ENCODE assay signal across 30 cellular contexts in genomic region chr18:75391275-75392115, GRCh38. TPM values are rescaled to one million over a fixed set of nuclear protein-coding genes. Genes with fewer than 3 reads are reported as not detected.
"Had no signal": no experiment of that assay in that cellular context is flagged by ENCODE, and none has a peak within 500 bp of the region (broad histone marks: within the 10 kb centered on the region; RNA-seq: fewer than 3 reads in every experiment).

No MANE protein-coding gene starts in this region.

- H3K27ac Mint-ChIP-seq: activated CD4-positive, alpha-beta memory T cell treated with anti-CD3 and anti-CD28 coated beads, Interleukin-2, amount 10 ng/mL, durations not matched to agents 7 days and 5 days; activated naive CD8-positive, alpha-beta T cell treated with anti-CD3 and anti-CD28 coated beads, Interleukin-2, amount 50 U/mL, for 24 hours; activated T-helper 1 cell treated with anti-CD3 and anti-CD28 coated beads, Interleukin-12 subunit alpha, Interleukin-12 subunit beta, Interleukin-2, Interleukin-4 antibody, amounts not matched to agents 30 ng/mL and 10 ng/mL and 1 ng/mL, durations not matched to agents 14 hours and 24 hours and 36 hours; memory B cell; natural killer cell treated with Interleukin-12 subunit alpha and Interleukin-12 subunit beta and Interleukin-15 and Interleukin-18, amount 100 ng/mL, for 72 hours; stimulated activated effector memory CD8-positive, alpha-beta T cell treated with anti-CD3 and anti-CD28 coated beads, Interleukin-12 subunit alpha, Interleukin-12 subunit beta, amount 100 ng/mL, for 72 hours had no signal

- H3K4me1 Mint-ChIP-seq: activated CD4-positive, alpha-beta memory T cell treated with anti-CD3 and anti-CD28 coated beads, Interleukin-2, amount 10 ng/mL, durations not matched to agents 7 days and 5 days; activated naive CD8-positive, alpha-beta T cell treated with anti-CD3 and anti-CD28 coated beads, Interleukin-2, amount 50 U/mL, for 24 hours; memory B cell; stimulated activated effector memory CD8-positive, alpha-beta T cell treated with anti-CD3 and anti-CD28 coated beads, Interleukin-12 subunit alpha, Interleukin-12 subunit beta, amount 100 ng/mL, for 72 hours; stimulated activated naive CD8-positive, alpha-beta T cell treated with anti-CD3 and anti-CD28 coated beads, Interleukin-15, amount 100 ng/mL, for 72 hours had no signal

- H3K36me3 ChIP-seq: cardiac muscle cell, left lung, tibial artery had no signal

- H3K27ac ChIP-seq: body of pancreas, cardiac muscle cell, left lung, tibial artery had no signal

- H3K4me3 ChIP-seq: body of pancreas, cardiac muscle cell, left lung, tibial artery had no signal

- H3K9me3 ChIP-seq: body of pancreas, left lung, tibial artery had no signal

- ATAC-seq: activated naive CD8-positive, alpha-beta T cell treated with anti-CD3 and anti-CD28 coated beads, Interleukin-2, amount 50 U/mL, for 24 hours; body of pancreas; left lung; natural killer cell treated with Interleukin-12 subunit alpha and Interleukin-12 subunit beta and Interleukin-15 and Interleukin-18, amount 100 ng/mL, for 72 hours; sciatic nerve; stimulated activated effector memory CD8-positive, alpha-beta T cell treated with anti-CD3 and anti-CD28 coated beads, Interleukin-12 subunit alpha, Interleukin-12 subunit beta, amount 100 ng/mL, for 72 hours; stimulated activated naive CD8-positive, alpha-beta T cell treated with anti-CD3 and anti-CD28 coated beads, Interleukin-15, amount 100 ng/mL, for 72 hours had no signal

- H3K36me3 Mint-ChIP-seq: memory B cell; natural killer cell treated with Interleukin-12 subunit alpha and Interleukin-12 subunit beta and Interleukin-15 and Interleukin-18, amount 100 ng/mL, for 72 hours; stimulated activated effector memory CD8-positive, alpha-beta T cell treated with anti-CD3 and anti-CD28 coated beads, Interleukin-12 subunit alpha, Interleukin-12 subunit beta, amount 100 ng/mL, for 72 hours had no signal

- H3K4me1 ChIP-seq: body of pancreas, left lung, tibial artery had no signal

- H3K4me3 Mint-ChIP-seq: activated CD4-positive, alpha-beta memory T cell treated with anti-CD3 and anti-CD28 coated beads, Interleukin-2, amount 10 ng/mL, durations not matched to agents 7 days and 5 days; activated naive CD8-positive, alpha-beta T cell treated with anti-CD3 and anti-CD28 coated beads, Interleukin-2, amount 50 U/mL, for 24 hours; activated T-helper 1 cell treated with anti-CD3 and anti-CD28 coated beads, Interleukin-12 subunit alpha, Interleukin-12 subunit beta, Interleukin-2, Interleukin-4 antibody, amounts not matched to agents 30 ng/mL and 10 ng/mL and 1 ng/mL, durations not matched to agents 14 hours and 24 hours and 36 hours; memory B cell; natural killer cell treated with Interleukin-12 subunit alpha and Interleukin-12 subunit beta and Interleukin-15 and Interleukin-18, amount 100 ng/mL, for 72 hours; stimulated activated effector memory CD8-positive, alpha-beta T cell treated with anti-CD3 and anti-CD28 coated beads, Interleukin-12 subunit alpha, Interleukin-12 subunit beta, amount 100 ng/mL, for 72 hours; stimulated activated naive CD8-positive, alpha-beta T cell treated with anti-CD3 and anti-CD28 coated beads, Interleukin-15, amount 100 ng/mL, for 72 hours had no signal

- DNase-seq: activated CD4-positive, alpha-beta memory T cell treated with anti-CD3 and anti-CD28 coated beads, Interleukin-2, amount 10 ng/mL, durations not matched to agents 7 days and 5 days; activated CD4-positive, alpha-beta T cell treated with anti-CD3 and anti-CD28 coated beads for 48 hours; activated gamma-delta T cell; activated naive CD4-positive, alpha-beta T cell treated with anti-CD3 and anti-CD28 coated beads, Interleukin-2, amount 50 U/mL, for 16 hours; activated naive CD8-positive, alpha-beta T cell treated with anti-CD3 and anti-CD28 coated beads, Interleukin-2, amount 50 U/mL, for 24 hours; anterior cingulate cortex; body of pancreas; cortex of kidney; effector CD4-positive, alpha-beta T cell; erythroblast; foreskin fibroblast; left lung; small intestine; stimulated activated CD4-positive, alpha-beta T cell treated with anti-CD3 and anti-CD28 coated beads, Interleukin-2, amount 100 ng/mL, for 24 hours; stimulated activated naive CD8-positive, alpha-beta T cell treated with anti-CD3 and anti-CD28 coated beads, Interleukin-15, amount 100 ng/mL, for 72 hours; tibial artery had no signal

- H3K27me3 ChIP-seq: body of pancreas, cardiac muscle cell had no signal

- H3K9me3 Mint-ChIP-seq: activated CD4-positive, alpha-beta memory T cell treated with anti-CD3 and anti-CD28 coated beads, Interleukin-2, amount 10 ng/mL, durations not matched to agents 7 days and 5 days; activated naive CD8-positive, alpha-beta T cell treated with anti-CD3 and anti-CD28 coated beads, Interleukin-2, amount 50 U/mL, for 24 hours; activated T-helper 1 cell treated with anti-CD3 and anti-CD28 coated beads, Interleukin-12 subunit alpha, Interleukin-12 subunit beta, Interleukin-2, Interleukin-4 antibody, amounts not matched to agents 30 ng/mL and 10 ng/mL and 1 ng/mL, durations not matched to agents 14 hours and 24 hours and 36 hours; memory B cell; natural killer cell treated with Interleukin-12 subunit alpha and Interleukin-12 subunit beta and Interleukin-15 and Interleukin-18, amount 100 ng/mL, for 72 hours; stimulated activated effector memory CD8-positive, alpha-beta T cell treated with anti-CD3 and anti-CD28 coated beads, Interleukin-12 subunit alpha, Interleukin-12 subunit beta, amount 100 ng/mL, for 72 hours; stimulated activated naive CD8-positive, alpha-beta T cell treated with anti-CD3 and anti-CD28 coated beads, Interleukin-15, amount 100 ng/mL, for 72 hours had no signal

RNA-seq across cellular contexts. Expression of gene SMIM21, which starts 36.0 kb away (rescaled TPM):
- total RNA-seq: activated CD4-positive, alpha-beta memory T cell treated with anti-CD3 and anti-CD28 coated beads, Interleukin-2, amount 10 ng/mL, durations not matched to agents 7 days and 5 days; activated T-helper 1 cell treated with anti-CD3 and anti-CD28 coated beads, Interleukin-12 subunit alpha, Interleukin-12 subunit beta, Interleukin-2, Interleukin-4 antibody, amounts not matched to agents 30 ng/mL and 10 ng/mL and 1 ng/mL, durations not matched to agents 14 hours and 24 hours and 36 hours; body of pancreas; cardiac muscle cell; cerebellum; fibroblast of lung; glomerular endothelial cell; kidney epithelial cell; left lung; natural killer cell treated with Interleukin-12 subunit alpha and Interleukin-12 subunit beta and Interleukin-15 and Interleukin-18, amount 100 ng/mL, for 72 hours; omental fat pad; posterior vena cava; renal cortical epithelial cell; sciatic nerve; T-helper 2 cell treated with Interferon-gamma antibody and Interleukin-4, amounts not matched to agents 100 ng/mL and 5 ng/mL, for 36 hours had no signal
- polyA plus RNA-seq: cardiac muscle cell, fibroblast of lung, small intestine had no signal
